20 cellular contexts compared by ENCODE assay signal in the genomic region with DNA sequence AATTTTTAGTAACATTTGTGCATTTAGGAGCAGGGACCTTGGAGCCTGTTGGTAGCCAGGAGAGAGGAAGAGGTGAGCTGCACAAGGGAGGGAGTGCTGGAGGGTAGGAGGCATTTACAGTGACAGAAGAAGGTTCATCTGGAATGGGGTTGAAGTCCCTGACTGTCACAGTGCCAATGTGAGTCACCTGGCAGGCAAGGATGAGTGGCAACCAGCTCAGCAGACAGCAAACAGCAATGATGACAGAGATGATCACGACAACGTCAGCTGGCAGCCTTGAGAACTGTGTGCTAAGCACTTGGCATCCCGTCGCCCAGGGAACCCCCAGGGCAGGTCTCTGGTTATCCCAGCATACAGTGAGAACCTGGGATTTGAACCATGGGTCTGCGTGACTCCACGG. TPM values are rescaled to one million over a fixed set of nuclear protein-coding genes. Genes with fewer than 3 reads are reported as not detected.
DNase-seq lines count a peak whose midpoint lies in the region; ATAC-seq and FAIRE-seq lines count a peak whose summit lies in the region.
"Had no signal": no experiment of that assay in that cellular context is flagged by ENCODE, and none has a peak within 500 bp of the region (broad histone marks: within the 10 kb centered on the region; RNA-seq: fewer than 3 reads in every experiment).

No MANE protein-coding gene starts in this region.

- H3K4me3 ChIP-seq in MG63, result no peak overlapping the region

- no peaks in the 10 kb centered on the region for H3K9me3 ChIP-seq in MG63

- DNase-seq in Ammon's horn (ENCODE audit: low spot score) (peak; percentile 4), MG63 (peak; percentile 30), SHP77 treated with DMSO at 0.1 percent for 48 hours (lab: John Stamatoyannopoulos, UW) (peak; percentile 6), mucosa of gallbladder (ENCODE audit: low spot score) (peak; percentile 22), DMS 273 treated with DMSO at 0.1 percent for 48 hours (lab: John Stamatoyannopoulos, UW) (no peak), urothelium cell line (ENCODE audit: low spot score) (no peak)
- DNase-seq: ACHN; AML-193; GDM1; H9; Karpas-422; NCI-H1092 treated with DMSO at 0.1 percent for 48 hours; NCI-H146; NCI-H2081 treated with DMSO at 0.1 percent for 48 hours; NCI-H510A; NCI-H748 treated with DMSO at 0.1 percent for 48 hours; NK-92 treated with Interleukin-12 subunit alpha and Interleukin-12 subunit beta, amount 100 ng/mL, for 24 hours; RPMI8226 had no signal

- no peak for FAIRE-seq in urothelium cell line (lab: Jason Lieb, UNC)
- FAIRE-seq: HTR-8/SVneo had no signal

- ATAC-seq in GM21526 (IDR thresholded peaks at IDR 0.05; ENCODE audit: low FRiP score, unreplicated experiment), result no peak

- H3K27me3 ChIP-seq in MG63, result peaks cover 14% of the 10 kb centered on the region; the same call in 1 of the 2 replicates

- no peaks in the 10 kb centered on the region for H3K36me3 ChIP-seq in MG63

RNA-seq across cellular contexts. Expression of a gene that starts 2.6 kb away (rescaled TPM):
- total RNA-seq in MG63 (2014; rRNA removed; shearing (Covaris generic); ENCODE audit: low replicate concordance), result not detected in 2 replicates
- total RNA-seq in mucosa of gallbladder, result not detected
- total RNA-seq: H9 had no signal

RNA-seq across cellular contexts. Expression of a gene that starts 25.4 kb away (rescaled TPM):
- total RNA-seq in MG63 (2014; rRNA removed; shearing (Covaris generic); ENCODE audit: low replicate concordance), result not detected in 2 replicates
- not detected for total RNA-seq in mucosa of gallbladder
- total RNA-seq: H9 had no signal

RNA-seq across cellular contexts. Expression of a gene that starts 52.3 kb away (rescaled TPM):
- not detected in 2 replicates for total RNA-seq in MG63 (2014; rRNA removed; shearing (Covaris generic); ENCODE audit: low replicate concordance)
- not detected for total RNA-seq in mucosa of gallbladder
- total RNA-seq: H9 had no signal

Comparison
In these comparisons a context has a peak if more than half of its experiments do, and no peak if none do; other contexts are left out.
1. DNase-seq: peak in Ammon's horn (single experiment), MG63 (single experiment), SHP77 treated with DMSO at 0.1 percent for 48 hours (single experiment) and mucosa of gallbladder (single experiment); none in DMS 273 treated with DMSO at 0.1 percent for 48 hours (single experiment) and urothelium cell line (single experiment).